Comparison of ENCODE assay signal across 14 cellular contexts in the genomic region with DNA sequence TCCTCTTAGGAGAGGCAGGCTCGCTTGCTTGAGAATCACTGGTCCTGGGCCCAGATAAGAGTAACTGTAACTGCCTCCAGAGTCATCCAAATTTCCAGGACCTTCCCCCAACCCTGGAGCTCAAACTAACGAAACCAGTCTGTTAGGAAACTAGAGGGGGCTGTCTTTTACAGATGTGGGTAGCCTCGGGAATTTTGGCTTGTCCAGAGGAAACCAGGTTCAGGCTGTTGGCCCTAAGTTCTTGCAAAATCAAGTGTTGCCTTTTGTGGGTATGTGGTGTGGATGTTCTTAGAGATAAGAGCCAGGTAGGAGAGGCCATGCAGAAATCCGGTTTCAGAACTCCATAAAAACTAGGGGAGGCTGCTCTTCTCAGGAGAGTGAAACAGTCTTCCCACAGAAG.
"Had no signal": no experiment of that assay in that cellular context is flagged by ENCODE, and none has a peak within 500 bp of the region (broad histone marks: within the 10 kb centered on the region; RNA-seq: fewer than 3 reads in every experiment).

No MANE protein-coding gene starts in this region.

- H3K9me3 ChIP-seq: stomach, thoracic aorta had no signal

- H3K27ac ChIP-seq: thoracic aorta had no signal

- H3K27ac Mint-ChIP-seq: activated naive CD4-positive, alpha-beta T cell treated with anti-CD3 and anti-CD28 coated beads for 36 hours; activated naive CD8-positive, alpha-beta T cell treated with anti-CD3 and anti-CD28 coated beads, Interleukin-2, amount 50 U/mL, for 24 hours had no signal

- ATAC-seq: activated naive CD8-positive, alpha-beta T cell treated with anti-CD3 and anti-CD28 coated beads, Interleukin-2, amount 50 U/mL, for 24 hours; activated T-helper 17 cell treated with anti-CD3 and anti-CD28 coated beads, Interleukin-2, amount 50 U/mL, for 72 hours had no signal

- H3K36me3 ChIP-seq: stomach, thoracic aorta had no signal

- FAIRE-seq: urothelium cell line had no signal

- DNase-seq: activated CD4-positive, alpha-beta T cell treated with anti-CD3 and anti-CD28 coated beads for 1 hour; activated CD4-positive, alpha-beta T cell treated with anti-CD3 and anti-CD28 coated beads, Interleukin-2, amount 50 U/mL, for 4 hours; activated naive CD4-positive, alpha-beta T cell treated with anti-CD3 and anti-CD28 coated beads for 36 hours; activated naive CD8-positive, alpha-beta T cell treated with anti-CD3 and anti-CD28 coated beads, Interleukin-2, amount 50 U/mL, for 24 hours; activated T-cell treated with anti-CD3 and anti-CD28 coated beads for 4 hours; aorta; hippocampal formation; kidney glomerular epithelial cell; mesendoderm; stomach; T1000 had no signal

- H3K9me3 Mint-ChIP-seq: activated naive CD4-positive, alpha-beta T cell treated with anti-CD3 and anti-CD28 coated beads for 36 hours; activated naive CD8-positive, alpha-beta T cell treated with anti-CD3 and anti-CD28 coated beads, Interleukin-2, amount 50 U/mL, for 24 hours; activated T-helper 17 cell treated with anti-CD3 and anti-CD28 coated beads, Interleukin-2, amount 50 U/mL, for 72 hours had no signal

- H3K27me3 ChIP-seq: stomach had no signal

- H3K4me3 Mint-ChIP-seq: activated naive CD4-positive, alpha-beta T cell treated with anti-CD3 and anti-CD28 coated beads for 36 hours; activated naive CD8-positive, alpha-beta T cell treated with anti-CD3 and anti-CD28 coated beads, Interleukin-2, amount 50 U/mL, for 24 hours; activated T-helper 17 cell treated with anti-CD3 and anti-CD28 coated beads, Interleukin-2, amount 50 U/mL, for 72 hours had no signal

- H3K4me3 ChIP-seq: stomach, thoracic aorta had no signal

- H3K27me3 Mint-ChIP-seq: activated T-helper 17 cell treated with anti-CD3 and anti-CD28 coated beads, Interleukin-2, amount 50 U/mL, for 72 hours had no signal
